2 cellular contexts compared by ENCODE assay signal in the genomic region with DNA sequence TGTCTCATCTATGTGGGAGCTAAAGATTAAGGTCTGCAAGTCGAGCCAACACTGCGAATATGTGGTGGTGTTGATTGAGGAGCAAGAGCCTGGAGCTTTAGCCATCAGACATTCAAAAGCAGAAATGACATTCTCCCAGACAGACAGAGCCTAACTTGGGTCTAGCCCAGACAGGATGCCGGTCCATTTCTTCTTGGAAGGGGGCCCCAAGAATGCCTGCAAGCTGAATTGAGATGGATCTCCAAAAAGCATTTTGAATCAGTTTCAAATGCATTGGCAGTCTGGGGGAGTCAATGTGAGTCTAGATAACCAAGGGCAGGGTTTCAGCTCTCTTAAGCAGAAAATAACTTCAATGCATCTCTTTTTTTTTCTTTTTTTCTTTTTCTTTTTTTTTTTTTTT.
A peak's percentile ranks its signal among the peaks of the same experiment; 100 is the strongest.
TF ChIP-seq lines count a peak whose summit lies in the region.

No MANE protein-coding gene starts in this region.

TF ChIP-seq in HepG2, 621 proteins besides CTCF, POLR2A, EP300 and RAD21:
- 0 out of 2 replicates have a peak, but pooled peaks have one; percentile 9 for TF ChIP-seq KAT7 (CRISPR knock-in tag; IDR thresholded peaks at IDR 0.05; ENCODE audit: borderline replicate concordance)
- TF ChIP-seq, protein P1, sequence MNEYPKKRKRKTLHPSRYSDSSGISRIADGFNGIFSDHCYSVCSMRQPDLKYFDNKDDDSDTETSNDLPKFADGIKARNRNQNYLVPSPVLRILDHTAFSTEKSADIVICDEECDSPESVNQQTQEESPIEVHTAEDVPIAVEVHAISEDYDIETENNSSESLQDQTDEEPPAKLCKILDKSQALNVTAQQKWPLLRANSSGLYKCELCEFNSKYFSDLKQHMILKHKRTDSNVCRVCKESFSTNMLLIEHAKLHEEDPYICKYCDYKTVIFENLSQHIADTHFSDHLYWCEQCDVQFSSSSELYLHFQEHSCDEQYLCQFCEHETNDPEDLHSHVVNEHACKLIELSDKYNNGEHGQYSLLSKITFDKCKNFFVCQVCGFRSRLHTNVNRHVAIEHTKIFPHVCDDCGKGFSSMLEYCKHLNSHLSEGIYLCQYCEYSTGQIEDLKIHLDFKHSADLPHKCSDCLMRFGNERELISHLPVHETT (CRISPR knock-in tag; conservative IDR thresholded peaks at IDR 0.05): no peak

TF ChIP-seq in HEK293T, 16 proteins besides CTCF, POLR2A, EP300 and RAD21:
- TF ChIP-seq FOXA1 (IDR thresholded peaks at IDR 0.05): no peak
- no peak for TF ChIP-seq ELF4 (IDR thresholded peaks at IDR 0.05)
- no peak for TF ChIP-seq SP1 (IDR thresholded peaks at IDR 0.05)
- no peak for TF ChIP-seq FOXK2 (IDR thresholded peaks at IDR 0.05)
- no peak for TF ChIP-seq BHLHE40 (IDR thresholded peaks at IDR 0.05; ENCODE audit: borderline replicate concordance)
- no peak for TF ChIP-seq LEF1 (IDR thresholded peaks at IDR 0.05; ENCODE audit: borderline replicate concordance)
- TF ChIP-seq, protein P2, sequence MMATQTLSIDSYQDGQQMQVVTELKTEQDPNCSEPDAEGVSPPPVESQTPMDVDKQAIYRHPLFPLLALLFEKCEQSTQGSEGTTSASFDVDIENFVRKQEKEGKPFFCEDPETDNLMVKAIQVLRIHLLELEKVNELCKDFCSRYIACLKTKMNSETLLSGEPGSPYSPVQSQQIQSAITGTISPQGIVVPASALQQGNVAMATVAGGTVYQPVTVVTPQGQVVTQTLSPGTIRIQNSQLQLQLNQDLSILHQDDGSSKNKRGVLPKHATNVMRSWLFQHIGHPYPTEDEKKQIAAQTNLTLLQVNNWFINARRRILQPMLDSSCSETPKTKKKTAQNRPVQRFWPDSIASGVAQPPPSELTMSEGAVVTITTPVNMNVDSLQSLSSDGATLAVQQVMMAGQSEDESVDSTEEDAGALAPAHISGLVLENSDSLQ (IDR thresholded peaks at IDR 0.05): no peak
- TF ChIP-seq NFRKB (IDR thresholded peaks at IDR 0.05): no peak
- TF ChIP-seq FOXM1 (IDR thresholded peaks at IDR 0.05; ENCODE audit: borderline replicate concordance): no peak
- no peak for TF ChIP-seq L3MBTL2 (conservative IDR thresholded peaks at IDR 0.05)
- no peak for TF ChIP-seq SUZ12 (IDR thresholded peaks at IDR 0.05)
- TF ChIP-seq CTBP1 (IDR thresholded peaks at IDR 0.05; ENCODE audit: borderline replicate concordance): no peak
- no peak for TF ChIP-seq ARNT (IDR thresholded peaks at IDR 0.05)
- no peak for TF ChIP-seq ZNF384 (IDR thresholded peaks at IDR 0.05)
- no peak for TF ChIP-seq TARDBP (IDR thresholded peaks at IDR 0.05)
TF ChIP-seq in HEK293T: peak in this region for 0.
